29 cellular contexts compared by ENCODE assay signal in genomic region chr1:63435136-63435535, GRCh38.
"Had no signal": no experiment of that assay in that cellular context is flagged by ENCODE, and none has a peak within 500 bp of the region (broad histone marks: within the 10 kb centered on the region; RNA-seq: fewer than 3 reads in every experiment).

No MANE protein-coding gene starts in this region.

- H3K27ac ChIP-seq: adrenal gland, body of pancreas, Peyer's patch had no signal

- H3K4me1 Mint-ChIP-seq: activated B cell treated with CpG ODN at 0.5 μM for 24 hours; activated CD4-positive, alpha-beta T cell treated with anti-CD3 and anti-CD28 coated beads, Interleukin-2, amount 10 ng/mL, durations not matched to agents 24 days and 14 days; activated naive CD4-positive, alpha-beta T cell treated with anti-CD3 and anti-CD28 coated beads, Interleukin-2, amount 10 ng/mL, durations not matched to agents 7 days and 5 days; T-cell had no signal

- FAIRE-seq: bronchial epithelial cell, K562, TTC549 had no signal

- H3K4me1 ChIP-seq: adrenal gland, body of pancreas, Peyer's patch had no signal

- H3K4me3 ChIP-seq: adrenal gland, body of pancreas, K562, Peyer's patch had no signal

- H3K9me3 ChIP-seq: adrenal gland, Peyer's patch had no signal

- H3K4me3 Mint-ChIP-seq: activated B cell treated with CpG ODN at 0.5 μM for 24 hours; activated CD4-positive, alpha-beta T cell treated with anti-CD3 and anti-CD28 coated beads, Interleukin-2, amount 10 ng/mL, durations not matched to agents 24 days and 14 days; activated CD8-positive, alpha-beta memory T cell treated with anti-CD3 and anti-CD28 coated beads, Interleukin-2, amount 10 ng/mL, durations not matched to agents 7 days and 5 days; activated naive CD4-positive, alpha-beta T cell treated with anti-CD3 and anti-CD28 coated beads, Interleukin-2, amount 10 ng/mL, durations not matched to agents 7 days and 5 days; activated naive CD8-positive, alpha-beta T cell treated with anti-CD3 and anti-CD28 coated beads for 36 hours; activated T-cell treated with anti-CD3 and anti-CD28 coated beads, Interleukin-2, amount 50 U/mL, for 4 hours; T-cell had no signal

- H3K9me3 Mint-ChIP-seq: activated B cell treated with CpG ODN at 0.5 μM for 24 hours; activated CD4-positive, alpha-beta T cell treated with anti-CD3 and anti-CD28 coated beads, Interleukin-2, amount 10 ng/mL, durations not matched to agents 24 days and 14 days; activated naive CD8-positive, alpha-beta T cell treated with anti-CD3 and anti-CD28 coated beads for 36 hours; activated T-cell treated with anti-CD3 and anti-CD28 coated beads, Interleukin-2, amount 50 U/mL, for 4 hours; T-cell had no signal

- H3K27ac Mint-ChIP-seq: activated B cell treated with CpG ODN at 0.5 μM for 24 hours; activated CD4-positive, alpha-beta T cell treated with anti-CD3 and anti-CD28 coated beads, Interleukin-2, amount 10 ng/mL, durations not matched to agents 24 days and 14 days; activated CD8-positive, alpha-beta memory T cell treated with anti-CD3 and anti-CD28 coated beads, Interleukin-2, amount 10 ng/mL, durations not matched to agents 7 days and 5 days; activated naive CD4-positive, alpha-beta T cell treated with anti-CD3 and anti-CD28 coated beads, Interleukin-2, amount 10 ng/mL, durations not matched to agents 7 days and 5 days; activated naive CD8-positive, alpha-beta T cell treated with anti-CD3 and anti-CD28 coated beads for 36 hours; T-cell had no signal

- H3K36me3 ChIP-seq: adrenal gland, Peyer's patch had no signal

- ATAC-seq: activated CD8-positive, alpha-beta memory T cell treated with anti-CD3 and anti-CD28 coated beads, Interleukin-2, amount 10 ng/mL, durations not matched to agents 7 days and 5 days; activated T-cell treated with anti-CD3 and anti-CD28 coated beads, Interleukin-2, amount 50 U/mL, for 4 hours; body of pancreas; K562; T-cell had no signal

- H3K27me3 ChIP-seq: adrenal gland, body of pancreas, Peyer's patch had no signal

- DNase-seq: activated B cell treated with CpG ODN at 0.5 μM for 24 hours; activated CD4-positive, alpha-beta T cell treated with anti-CD3 and anti-CD28 coated beads for 1 hour; activated CD4-positive, alpha-beta T cell treated with anti-CD3 and anti-CD28 coated beads, Interleukin-2, amount 10 ng/mL, durations not matched to agents 24 days and 14 days; activated CD4-positive, alpha-beta T cell treated with anti-CD3 and anti-CD28 coated beads, Interleukin-2, amount 50 U/mL, for 48 hours; activated CD8-positive, alpha-beta memory T cell treated with anti-CD3 and anti-CD28 coated beads, Interleukin-2, amount 10 ng/mL, durations not matched to agents 7 days and 5 days; activated gamma-delta T cell; activated naive CD4-positive, alpha-beta T cell treated with anti-CD3 and anti-CD28 coated beads, Interleukin-2, amount 10 ng/mL, durations not matched to agents 7 days and 5 days; activated naive CD8-positive, alpha-beta T cell treated with anti-CD3 and anti-CD28 coated beads for 36 hours; activated T-cell treated with anti-CD3 and anti-CD28 coated beads, Interleukin-2, amount 50 U/mL, for 4 hours; adrenal gland; anterior cingulate cortex; body of pancreas; central memory CD4-positive, alpha-beta T cell; Karpas-422; MM.1S; NCI-H1105; NCI-H1436; NCI-H1694 treated with DMSO at 0.1 percent for 48 hours; NCI-H2029 treated with DMSO at 0.1 percent for 48 hours; NCI-H345; NCI-H510A; Peyer's patch; SHP77 treated with DMSO at 0.1 percent for 48 hours; T-cell; T-helper 2 cell; T1000 had no signal

- H3K27me3 Mint-ChIP-seq: activated B cell treated with CpG ODN at 0.5 μM for 24 hours; activated CD4-positive, alpha-beta T cell treated with anti-CD3 and anti-CD28 coated beads, Interleukin-2, amount 10 ng/mL, durations not matched to agents 24 days and 14 days; activated CD8-positive, alpha-beta memory T cell treated with anti-CD3 and anti-CD28 coated beads, Interleukin-2, amount 10 ng/mL, durations not matched to agents 7 days and 5 days; activated naive CD4-positive, alpha-beta T cell treated with anti-CD3 and anti-CD28 coated beads, Interleukin-2, amount 10 ng/mL, durations not matched to agents 7 days and 5 days; activated naive CD8-positive, alpha-beta T cell treated with anti-CD3 and anti-CD28 coated beads for 36 hours; T-cell had no signal
